ENCODE assay signal across 19 cellular contexts in the genomic region with DNA sequence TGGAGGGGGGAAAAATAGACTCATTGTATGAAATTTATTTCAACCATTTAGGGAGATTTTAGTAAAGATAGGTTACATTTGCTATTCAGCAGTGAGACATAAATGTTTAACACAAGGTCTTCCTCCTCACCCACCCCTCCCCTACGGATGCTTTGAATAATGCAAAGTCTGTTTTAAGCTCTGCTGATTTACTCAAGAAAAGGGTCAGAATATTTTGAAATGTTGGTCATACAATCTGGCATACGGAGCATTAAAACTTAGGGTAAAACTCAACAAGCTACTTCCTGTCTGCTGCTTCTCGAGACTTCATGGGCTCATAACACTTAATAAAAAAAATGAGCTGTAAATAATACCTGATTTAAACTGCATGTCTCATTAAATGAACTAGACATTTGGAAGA.
DNase-seq lines count a peak whose midpoint lies in the region; ATAC-seq and TF ChIP-seq lines count a peak whose summit lies in the region.
"Had no signal": no experiment of that assay in that cellular context is flagged by ENCODE, and none has a peak within 500 bp of the region (broad histone marks: within the 10 kb centered on the region; RNA-seq: fewer than 3 reads in every experiment).

No MANE protein-coding gene starts in this region.

- CTCF ChIA-PET in AG04450 (lab: Charles Lee): interaction anchor here (0.9 kb wide), 1 partner anchor 461 kb away, joined by 3 read pairs; no protein-coding TSS in a partner anchor
- CTCF ChIA-PET in PC-3 (lab: Charles Lee): no interaction called here

- H3K27ac ChIP-seq in AG04450 (ENCODE audit: low read depth, low read length) (no peak overlapping the region), PC-3 (ENCODE audit: low read length) (peak overlapping the region; percentile 64), osteoblast (ENCODE audit: low read depth, low read length) (peak overlapping the region; percentile 98), esophagus squamous epithelium (no peak overlapping the region)
- H3K27ac ChIP-seq: neural progenitor cell, transverse colon had no signal

- no peaks in the 10 kb centered on the region for H3F3A ChIP-seq in PC-3 (ENCODE audit: low read length, unreplicated experiment)

- no peaks in the 10 kb centered on the region for H3K36me3 ChIP-seq in PC-3 (ENCODE audit: low read depth, low read length)
- no peaks in the 10 kb centered on the region for H3K36me3 ChIP-seq in osteoblast (ENCODE audit: insufficient read depth, low read length)
- H3K36me3 ChIP-seq in esophagus squamous epithelium: no peaks in the 10 kb centered on the region
- H3K36me3 ChIP-seq: neural progenitor cell, transverse colon had no signal

- intact Hi-C loops in PC-3 (cut with micrococcal nuclease): loop anchor here (1.0 to 2.0 kb wide), 5 partner anchors 32 to 156 kb away; a partner anchor contains a TSS
- intact Hi-C loops in esophagus squamous epithelium (cut with DNase I): no loop called here

- POLR2A ChIA-PET in AG04450 (lab: Yijun Ruan, JAX) (interaction anchor here (0.6 to 1.2 kb wide), 7 partner anchors 34 to 170 kb away, joined by 3 to 9 read pairs (median 5); no protein-coding TSS in a partner anchor), PC-3 (lab: Charles Lee; ENCODE audit: unreplicated experiment) (no interaction called here)

- H3K4me3 ChIP-seq in AG04450 (ENCODE audit: low read depth, low read length) (no peak overlapping the region), PC-3 (ENCODE audit: low read length) (no peak overlapping the region), choroid plexus epithelial cell (ENCODE audit: low read depth, low read length) (no peak overlapping the region), osteoblast (ENCODE audit: insufficient read depth, low read length) (no peak overlapping the region), esophagus squamous epithelium (no peak overlapping the region)
- H3K4me3 ChIP-seq: neural progenitor cell, transverse colon had no signal

- in situ Hi-C loops in GM13977 (cut with MboI; ENCODE audit: low pct_unique_long_range_greater_than_20kb, low sequenced_read_pairs, unreplicated experiment): no loop called here

- no peaks in the 10 kb centered on the region for H4K20me1 ChIP-seq in PC-3 (ENCODE audit: low read length)
- H4K20me1 ChIP-seq in osteoblast (ENCODE audit: insufficient read depth, low read length): no peaks in the 10 kb centered on the region

- H3K9me3 ChIP-seq in AG04450 (ENCODE audit: control insufficient read depth, insufficient read depth, low read length): no peaks in the 10 kb centered on the region
- H3K9me3 ChIP-seq in PC-3 (ENCODE audit: low read length): no peaks in the 10 kb centered on the region
- no peaks in the 10 kb centered on the region for H3K9me3 ChIP-seq in osteoblast (ENCODE audit: low read depth, low read length)
- H3K9me3 ChIP-seq in esophagus squamous epithelium: no peaks in the 10 kb centered on the region
- H3K9me3 ChIP-seq: transverse colon had no signal

- H3K79me2 ChIP-seq in PC-3 (ENCODE audit: low read length): no peaks in the 10 kb centered on the region
- H3K79me2 ChIP-seq in osteoblast (ENCODE audit: insufficient read depth, low read length): peaks cover 2% of the 10 kb centered on the region

- H3K27me3 ChIP-seq in AG04450 (ENCODE audit: control insufficient read depth, insufficient read depth, low read length) (no peaks in the 10 kb centered on the region), PC-3 (ENCODE audit: low read length) (no peaks in the 10 kb centered on the region), osteoblast (ENCODE audit: insufficient read depth, low read length) (no peaks in the 10 kb centered on the region), esophagus squamous epithelium (peaks cover 0 to 17% (median 0%) of the 10 kb centered on the region in 4 donors)
- H3K27me3 ChIP-seq: neural progenitor cell, transverse colon had no signal

- BruUV-seq in PC-3 (replicated peaks; lab: Mats Ljungman, UMichigan): no TSS peak

- no peak for TF ChIP-seq POLR2A in esophagus squamous epithelium (IDR thresholded peaks at IDR 0.05)

- H3K4me2 ChIP-seq in PC-3 (ENCODE audit: low read length) (peak overlapping the region; percentile 60), osteoblast (ENCODE audit: insufficient read depth, low read length) (peak overlapping the region; percentile 78)
- H3K4me2 ChIP-seq: neural progenitor cell had no signal

- H2AFZ ChIP-seq in PC-3 (ENCODE audit: low read length) (no peak overlapping the region), osteoblast (ENCODE audit: low read length) (no peak overlapping the region)
- H2AFZ ChIP-seq: neural progenitor cell had no signal

- 37 to 40% methylated on average over 3 of the region's 3 CpGs for WGBS in esophagus squamous epithelium, 2 donors

- TF ChIP-seq CTCF in AG04450 (IDR thresholded peaks at IDR 0.05; ENCODE audit: low read depth, low read length) (no peak), PC-3 (conservative IDR thresholded peaks at IDR 0.05; ENCODE audit: low read depth, low read length) (no peak), choroid plexus epithelial cell (conservative IDR thresholded peaks at IDR 0.05; ENCODE audit: low read depth, low read length) (no peak), osteoblast (IDR thresholded peaks at IDR 0.05; ENCODE audit: extremely low read depth, low read depth, low read length) (no peak), esophagus squamous epithelium (IDR thresholded peaks at IDR 0.05) (no peak), GM13977 (IDR thresholded peaks at IDR 0.05; ENCODE audit: extremely low read depth, insufficient read depth, missing control alignments) (no peak)

- H3K9me2 ChIP-seq in PC-3 (replicated peaks; ENCODE audit: low read length): no peaks in the 10 kb centered on the region

- DNase-seq in AG04450 (ENCODE audit: low read depth, low spot score): peak; percentile 26
- DNase-seq in PC-3: no peak
- peak; percentile 54 for DNase-seq in choroid plexus epithelial cell (ENCODE audit: low read depth)
- DNase-seq in osteoblast (ENCODE audit: insufficient read length, low spot score, missing footprints): peak; percentile 65
- DNase-seq in esophagus squamous epithelium (lab: John Stamatoyannopoulos, UW): no peak
- no peak for DNase-seq in NCI-H1694 (lab: John Stamatoyannopoulos, UW)
- DNase-seq in GM13977 (ENCODE audit: low spot score): no peak
- no peak for DNase-seq in T1000 (lab: John Stamatoyannopoulos, UW)
- DNase-seq: activated CD4-positive, CD25-positive, alpha-beta regulatory T cell treated with anti-CD3 and anti-CD28 coated beads, Interleukin-2, amount 50 U/mL, for 72 hours; activated naive CD8-positive, alpha-beta T cell treated with anti-CD3 and anti-CD28 coated beads, Interleukin-2, amount 50 U/mL, for 24 hours; caudate nucleus; H7; hippocampal formation; NCI-H187 treated with DMSO at 0.1 percent for 48 hours; SHP77 treated with DMSO at 0.1 percent for 48 hours; stimulated activated naive CD4-positive, alpha-beta T cell; transverse colon had no signal

- H3K4me1 ChIP-seq in PC-3 (ENCODE audit: insufficient read depth, low read length): peaks cover 19% of the 10 kb centered on the region
- H3K4me1 ChIP-seq in osteoblast (ENCODE audit: insufficient read depth, low read length): peaks cover 66% of the 10 kb centered on the region
- peaks cover 0 to 29% (median 0%) of the 10 kb centered on the region in 3 donors for H3K4me1 ChIP-seq in esophagus squamous epithelium
- H3K4me1 ChIP-seq: neural progenitor cell, transverse colon had no signal

- peak; percentile 35 for ATAC-seq in PC-3
- ATAC-seq: activated naive CD8-positive, alpha-beta T cell treated with anti-CD3 and anti-CD28 coated beads, Interleukin-2, amount 50 U/mL, for 24 hours; activated T-helper 17 cell treated with anti-CD3 and anti-CD28 coated beads, Interleukin-2, amount 50 U/mL, for 72 hours had no signal

- H3K9ac ChIP-seq in PC-3 (ENCODE audit: low read length): no peak overlapping the region
- H3K9ac ChIP-seq: neural progenitor cell had no signal

Comparison
In these comparisons a context has a peak if more than half of its experiments do, and no peak if none do; other contexts are left out.
1. DNase-seq: peak in AG04450 (single experiment), choroid plexus epithelial cell (single experiment) and osteoblast (single experiment); none in PC-3 (single experiment), esophagus squamous epithelium (single experiment), NCI-H1694 (single experiment), GM13977 (single experiment) and T1000 (single experiment).
2. H3K27ac ChIP-seq: peak in PC-3 (single experiment) and osteoblast (single experiment); none in AG04450 (single experiment) and esophagus squamous epithelium (0 of 4).